20 cellular contexts compared by ENCODE assay signal in the genomic region with DNA sequence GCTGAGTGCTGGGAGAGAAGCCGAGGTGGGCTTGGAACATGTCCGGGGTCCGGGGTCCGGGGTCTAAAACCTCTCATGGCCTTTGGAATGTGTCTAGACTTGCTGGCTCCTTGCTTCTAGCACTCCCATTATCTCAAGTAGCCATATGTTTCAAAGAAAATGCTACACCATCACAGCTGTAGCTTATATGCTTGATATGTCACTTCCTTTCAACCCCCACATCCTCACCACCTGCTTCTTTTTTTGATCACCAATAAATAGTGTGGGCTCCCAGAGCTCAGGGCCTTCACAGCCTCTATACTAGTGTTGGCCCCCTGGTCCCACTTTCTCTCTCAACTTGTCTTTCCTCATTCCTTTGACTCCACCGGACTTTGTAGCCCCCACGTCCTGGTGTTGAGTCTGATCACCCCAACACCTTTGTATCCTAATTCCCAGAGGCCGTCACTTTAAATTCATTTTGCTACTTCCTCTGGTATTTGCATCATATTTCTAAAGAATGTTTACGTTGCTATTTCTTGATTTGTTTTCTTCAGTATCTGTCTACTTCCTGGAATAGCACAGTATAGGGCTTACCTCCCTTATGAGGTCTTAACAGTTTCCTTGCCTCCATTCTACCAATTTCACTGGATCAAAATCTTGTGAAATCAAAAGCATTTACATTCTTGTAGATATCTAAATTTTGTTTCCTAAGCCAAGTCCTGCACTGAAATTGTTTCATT.
"Had no signal": no experiment of that assay in that cellular context is flagged by ENCODE, and none has a peak within 500 bp of the region (broad histone marks: within the 10 kb centered on the region; RNA-seq: fewer than 3 reads in every experiment).

No MANE protein-coding gene starts in this region.

- H3K9ac ChIP-seq: neural progenitor cell had no signal

- H3K27ac ChIP-seq: ascending aorta, heart right ventricle, neural progenitor cell, prostate gland, right atrium auricular region, skin epidermis, stomach had no signal

- H3K9me3 Mint-ChIP-seq: activated naive CD4-positive, alpha-beta T cell treated with anti-CD3 and anti-CD28 coated beads, Interleukin-2, amount 50 U/mL, for 24 hours; type B pancreatic cell had no signal

- ATAC-seq: activated CD8-positive, alpha-beta T cell treated with anti-CD3 and anti-CD28 coated beads, Interleukin-2, amount 10 ng/mL, durations not matched to agents 7 days and 5 days; heart right ventricle; naive thymus-derived CD4-positive, alpha-beta T cell; T-cell had no signal

- DNase-seq: activated CD4-positive, alpha-beta T cell treated with anti-CD3 and anti-CD28 coated beads for 48 hours; activated CD4-positive, CD25-positive, alpha-beta regulatory T cell; activated CD8-positive, alpha-beta T cell treated with anti-CD3 and anti-CD28 coated beads, Interleukin-2, amount 10 ng/mL, durations not matched to agents 7 days and 5 days; activated gamma-delta T cell; cortex of kidney; erythroblast; heart right ventricle; immature natural killer cell; mesendoderm; naive thymus-derived CD4-positive, alpha-beta T cell; stimulated activated CD4-positive, alpha-beta T cell treated with anti-CD3 and anti-CD28 coated beads, Interleukin-2, amount 100 ng/mL, for 48 hours; stomach; T-cell had no signal

- H3K36me3 Mint-ChIP-seq: activated naive CD4-positive, alpha-beta T cell treated with anti-CD3 and anti-CD28 coated beads, Interleukin-2, amount 50 U/mL, for 24 hours; immature natural killer cell; neural progenitor cell; T-cell; type B pancreatic cell had no signal

- H3K4me1 Mint-ChIP-seq: neural progenitor cell had no signal

- H3K4me3 Mint-ChIP-seq: activated CD8-positive, alpha-beta T cell treated with anti-CD3 and anti-CD28 coated beads, Interleukin-2, amount 10 ng/mL, durations not matched to agents 7 days and 5 days; activated naive CD4-positive, alpha-beta T cell treated with anti-CD3 and anti-CD28 coated beads, Interleukin-2, amount 50 U/mL, for 24 hours; immature natural killer cell; naive thymus-derived CD4-positive, alpha-beta T cell; neural progenitor cell; T-cell; type B pancreatic cell had no signal

- H3K27ac Mint-ChIP-seq: activated CD8-positive, alpha-beta T cell treated with anti-CD3 and anti-CD28 coated beads, Interleukin-2, amount 10 ng/mL, durations not matched to agents 7 days and 5 days; activated naive CD4-positive, alpha-beta T cell treated with anti-CD3 and anti-CD28 coated beads, Interleukin-2, amount 50 U/mL, for 24 hours; immature natural killer cell; naive thymus-derived CD4-positive, alpha-beta T cell; neural progenitor cell; T-cell; type B pancreatic cell had no signal

- H3K36me3 ChIP-seq: ascending aorta, heart right ventricle, neural progenitor cell, prostate gland, right atrium auricular region, stomach had no signal

- H3K9me3 ChIP-seq: ascending aorta, prostate gland, right atrium auricular region had no signal

- H3K27me3 ChIP-seq: ascending aorta, right atrium auricular region had no signal

- H3K4me1 ChIP-seq: ascending aorta, neural progenitor cell, prostate gland had no signal

- H3K4me3 ChIP-seq: ascending aorta, heart right ventricle, neural progenitor cell, prostate gland, right atrium auricular region, skin epidermis, stomach had no signal
